In genomic region chr13:44058586-44059238, GRCh38 we compare ENCODE assay signal across 28 cellular contexts.
A peak's percentile ranks its signal among the peaks of the same experiment; 100 is the strongest.
DNase-seq lines count a peak whose midpoint lies in the region; ATAC-seq and TF ChIP-seq lines count a peak whose summit lies in the region.
"Had no signal": no experiment of that assay in that cellular context is flagged by ENCODE, and none has a peak within 500 bp of the region (broad histone marks: within the 10 kb centered on the region; RNA-seq: fewer than 3 reads in every experiment).

No MANE protein-coding gene starts in this region.

- intact Hi-C loops in psoas muscle (cut with DNase I), result no loop called here

- WGBS in psoas muscle, 3 donors, result 54 to 63% (median 59%) methylated on average over 2 of the region's 2 CpGs

- no peaks in the 10 kb centered on the region for H3K4me1 ChIP-seq in psoas muscle
- H3K4me1 ChIP-seq: parathyroid adenoma, vagina had no signal

- no peaks in the 10 kb centered on the region for H3K9me3 ChIP-seq in psoas muscle
- H3K9me3 ChIP-seq: MG63, sigmoid colon, SJSA1, thyroid gland, vagina had no signal

- no peak for ATAC-seq in psoas muscle
- no peak for ATAC-seq in GM21529 (IDR thresholded peaks at IDR 0.05; ENCODE audit: unreplicated experiment)
- ATAC-seq: activated CD4-positive, CD25-positive, alpha-beta regulatory T cell treated with anti-CD3 and anti-CD28 coated beads, Interleukin-2, amount 50 U/mL, for 24 hours; activated naive CD4-positive, alpha-beta T cell treated with anti-CD3 and anti-CD28 coated beads, Interleukin-2, amount 50 U/mL, for 72 hours; K562; natural killer cell treated with Interleukin-12 subunit alpha and Interleukin-12 subunit beta and Interleukin-15 and Interleukin-18, amount 100 ng/mL, for 72 hours; stimulated activated naive CD8-positive, alpha-beta T cell treated with anti-CD3 and anti-CD28 coated beads, Interleukin-15, Interleukin-2, amounts not matched to agents 100 U/mL and 50 U/mL, for 24 hours had no signal

- TF ChIP-seq CTCF in psoas muscle (IDR thresholded peaks at IDR 0.05), result no peak

- no peak overlapping the region for H3K27ac ChIP-seq in psoas muscle
- H3K27ac ChIP-seq: 22Rv1, GM23248, parathyroid adenoma, sigmoid colon, SJSA1, thyroid gland, vagina had no signal

- DNase-seq in NCI-H1105 treated with DMSO at 0.1 percent for 48 hours (lab: John Stamatoyannopoulos, UW) (peak; percentile 16), NCI-H1105 (lab: John Stamatoyannopoulos, UW) (no peak), NCI-H446 (lab: John Stamatoyannopoulos, UW) (peak; percentile 46 to 68), dermis microvascular lymphatic vessel endothelial cell (ENCODE audit: low read depth in 2 of 2) (peak; percentile 52 to 72), pulmonary artery endothelial cell (ENCODE audit: low read depth, low spot score) (peak; percentile 26), psoas muscle (no peak), NCI-H526 (lab: John Stamatoyannopoulos, UW) (no peak)
- DNase-seq: activated CD4-positive, alpha-beta T cell treated with anti-CD3 and anti-CD28 coated beads, Interleukin-2, amount 50 U/mL, for 48 hours; activated CD8-positive, alpha-beta memory T cell treated with anti-CD3 and anti-CD28 coated beads, Interleukin-2, amount 50 U/mL, for 48 hours; CD4-positive, CD25-positive, alpha-beta regulatory T cell; dorsolateral prefrontal cortex; GM23248; MG63; NCI-H1417 treated with DMSO at 0.1 percent for 48 hours; NCI-H2107; sigmoid colon; stimulated activated CD4-positive, alpha-beta T cell treated with anti-CD3 and anti-CD28 coated beads, Interleukin-15, amount 100 ng/mL, for 24 hours; stimulated activated naive CD8-positive, alpha-beta T cell treated with anti-CD3 and anti-CD28 coated beads, Interleukin-15, Interleukin-2, amounts not matched to agents 100 U/mL and 50 U/mL, for 24 hours; thyroid gland had no signal

- no peak overlapping the region for H3K4me3 ChIP-seq in psoas muscle
- H3K4me3 ChIP-seq: dorsolateral prefrontal cortex, GM23248, K562, MG63, sigmoid colon, SJSA1, thyroid gland, vagina had no signal

- no peaks in the 10 kb centered on the region for H3K36me3 ChIP-seq in psoas muscle (ENCODE audit: insufficient read depth in 1 of 2, low read depth in 1 of 2)
- H3K36me3 ChIP-seq: MG63, sigmoid colon, SJSA1, thyroid gland, vagina had no signal

- H3K27me3 ChIP-seq in psoas muscle (ENCODE audit: insufficient read depth in 3 of 3, low read length in 2 of 3), result no peaks in the 10 kb centered on the region
- H3K27me3 ChIP-seq: dorsolateral prefrontal cortex, MG63, sigmoid colon, SJSA1, thyroid gland, vagina had no signal

Comparison
In these comparisons a context has a peak if more than half of its experiments do, and no peak if none do; other contexts are left out.
1. DNase-seq: peak in NCI-H1105 treated with DMSO at 0.1 percent for 48 hours (single experiment), NCI-H446 (2 of 2), dermis microvascular lymphatic vessel endothelial cell (2 of 2) and pulmonary artery endothelial cell (single experiment); none in NCI-H1105 (single experiment), psoas muscle (0 of 2) and NCI-H526 (0 of 2).